ENCODE assay signal across 16 cellular contexts in genomic region chr1:197637406-197637805, GRCh38.
DNase-seq lines count a peak whose midpoint lies in the region; ATAC-seq and TF ChIP-seq lines count a peak whose summit lies in the region.
"Had no signal": no experiment of that assay in that cellular context is flagged by ENCODE, and none has a peak within 500 bp of the region (broad histone marks: within the 10 kb centered on the region; RNA-seq: fewer than 3 reads in every experiment).

No MANE protein-coding gene starts in this region.

- H3K36me3 Mint-ChIP-seq in brain (peaks cover 11% of the 10 kb centered on the region), T-cell (peaks cover 52% of the 10 kb centered on the region)

- H4K20me1 ChIP-seq in OCI-LY3 (ENCODE audit: insufficient read depth, low read length), result peaks cover 11% of the 10 kb centered on the region
- H4K20me1 ChIP-seq: BLaER1 treated with 17β-estradiol and CSF1 and Interleukin-3, amounts not matched to agents 10 nM and 100 nM had no signal

- peak overlapping the region; percentile 9; the same call in 1 of the 2 replicates for H3K4me2 ChIP-seq in OCI-LY3 (ENCODE audit: low read length)
- H3K4me2 ChIP-seq: BLaER1 treated with 17β-estradiol and CSF1 and Interleukin-3, amounts not matched to agents 10 nM and 100 nM had no signal

- 73 to 78% (median 77%) methylated on average over 3 of the region's 3 CpGs for WGBS in spleen, 5 donors
- 68 to 86% methylated on average over 3 of the region's 3 CpGs for WGBS in gastroesophageal sphincter (ENCODE audit: low coverage in 1 of 2), 2 donors
- 21 to 34% (median 27%) methylated on average over 3 of the region's 3 CpGs for WGBS in ovary, 3 donors

- H3K27ac ChIP-seq in OCI-LY3 (ENCODE audit: low read length) (peak overlapping the region; percentile 31; the same call in 1 of the 2 replicates), left ventricle myocardium inferior (replicated peaks) (peak overlapping the region; percentile 66), spleen (peak overlapping the region; percentile 1 to 79 (median 64)), gastroesophageal sphincter (no peak overlapping the region), ovary (peak overlapping the region in 1 of 2 donors; percentile 16)
- H3K27ac ChIP-seq: BLaER1 treated with 17β-estradiol and CSF1 and Interleukin-3, amounts not matched to agents 10 nM and 100 nM; SJSA1 had no signal

- H3K36me3 ChIP-seq in OCI-LY3 (replicated peaks; ENCODE audit: low read depth, low read length) (peaks cover 26% of the 10 kb centered on the region), left ventricle myocardium inferior (peaks cover 28% of the 10 kb centered on the region), spleen (peaks cover 0 to 38% (median 5%) of the 10 kb centered on the region in 6 donors), gastroesophageal sphincter (peaks cover 0 to 39% of the 10 kb centered on the region in 2 donors), ovary (no peaks in the 10 kb centered on the region)
- H3K36me3 ChIP-seq: BLaER1 treated with 17β-estradiol and CSF1 and Interleukin-3, amounts not matched to agents 10 nM and 100 nM; SJSA1 had no signal

- TF ChIP-seq POLR2A in spleen (IDR thresholded peaks at IDR 0.05), result no peak
- no peak for TF ChIP-seq POLR2A in gastroesophageal sphincter (IDR thresholded peaks at IDR 0.05)
- TF ChIP-seq POLR2A in ovary (IDR thresholded peaks at IDR 0.05), result no peak

- peaks cover 15% of the 10 kb centered on the region for H3K4me1 Mint-ChIP-seq in brain
- H3K4me1 Mint-ChIP-seq in T-cell, result peaks cover 0 to 5% (median 4%) of the 10 kb centered on the region in 3 donors

- TF ChIP-seq EP300 in gastroesophageal sphincter (IDR thresholded peaks at IDR 0.05) (no peak), ovary (IDR thresholded peaks at IDR 0.05) (no peak)

- no peak overlapping the region for H2AFZ ChIP-seq in OCI-LY3 (ENCODE audit: low read depth, low read length)

- H3K27me3 Mint-ChIP-seq in brain, result peaks cover 2% of the 10 kb centered on the region
- H3K27me3 Mint-ChIP-seq in T-cell, result no peaks in the 10 kb centered on the region

- intact Hi-C loops in left ventricle myocardium inferior (cut with micrococcal nuclease), result no loop called here
- intact Hi-C loops in spleen (cut with DNase I; ENCODE audit: low total_unique reads), result no loop called here
- intact Hi-C loops in ovary (cut with DNase I), result no loop called here

- TF ChIP-seq CTCF in OCI-LY3 (IDR thresholded peaks at IDR 0.05; ENCODE audit: low read depth, low read length), result no peak
- no peak for TF ChIP-seq CTCF in brain (conservative IDR thresholded peaks at IDR 0.05)
- TF ChIP-seq CTCF in left ventricle myocardium inferior (IDR thresholded peaks at IDR 0.05; ENCODE audit: borderline replicate concordance), result no peak
- no peak for TF ChIP-seq CTCF in spleen (IDR thresholded peaks at IDR 0.05 in 8 of 11, conservative IDR thresholded peaks at IDR 0.05 in 3 of 11)
- TF ChIP-seq CTCF in gastroesophageal sphincter (IDR thresholded peaks at IDR 0.05), result no peak
- no peak for TF ChIP-seq CTCF in ovary (IDR thresholded peaks at IDR 0.05)

- peaks cover 25% of the 10 kb centered on the region for H3K4me1 ChIP-seq in OCI-LY3 (ENCODE audit: low read length)
- H3K4me1 ChIP-seq in left ventricle myocardium inferior, result peaks cover 12% of the 10 kb centered on the region
- no peaks in the 10 kb centered on the region for H3K4me1 ChIP-seq in spleen
- H3K4me1 ChIP-seq in gastroesophageal sphincter, result no peaks in the 10 kb centered on the region
- peaks cover 2% of the 10 kb centered on the region for H3K4me1 ChIP-seq in ovary (ENCODE audit: insufficient read depth)
- H3K4me1 ChIP-seq: SJSA1 had no signal

- no peaks in the 10 kb centered on the region for H3K79me2 ChIP-seq in OCI-LY3 (ENCODE audit: low read length)

- DNase-seq in left ventricle myocardium inferior (no peak), spleen (no peak), ovary (no peak), T-cell (no peak)
- DNase-seq: DMS 273 treated with DMSO at 0.1 percent for 48 hours, EL, GOT3, HFFc6, NCI-H1048, NCI-H187 had no signal

- H3K9me3 Mint-ChIP-seq in brain (no peaks in the 10 kb centered on the region), T-cell (peaks cover 0 to 2% (median 0%) of the 10 kb centered on the region in 3 donors)
- H3K9me3 Mint-ChIP-seq: HFFc6 had no signal

- ATAC-seq in gastroesophageal sphincter (no peak), T-cell (replicated peaks in 1 of 4) (no peak)
- ATAC-seq: K562 had no signal

- H3K27me3 ChIP-seq in OCI-LY3 (ENCODE audit: low read depth, low read length) (no peaks in the 10 kb centered on the region), left ventricle myocardium inferior (ENCODE audit: low read depth) (no peaks in the 10 kb centered on the region), spleen (replicated peaks in 1 of 7) (no peaks in the 10 kb centered on the region), gastroesophageal sphincter (no peaks in the 10 kb centered on the region), ovary (no peaks in the 10 kb centered on the region)
- H3K27me3 ChIP-seq: BLaER1 treated with 17β-estradiol and CSF1 and Interleukin-3, amounts not matched to agents 10 nM and 100 nM; SJSA1 had no signal

- H3K4me3 ChIP-seq in OCI-LY3 (ENCODE audit: low read length) (no peak overlapping the region), left ventricle myocardium inferior (peak overlapping the region; percentile 18), spleen (no peak overlapping the region), gastroesophageal sphincter (no peak overlapping the region), ovary (no peak overlapping the region)
- H3K4me3 ChIP-seq: BLaER1 treated with 17β-estradiol and CSF1 and Interleukin-3, amounts not matched to agents 10 nM and 100 nM; K562; SJSA1 had no signal

- H3K27ac Mint-ChIP-seq in brain, result peak overlapping the region in 3 of 5 experiments; percentile 5 to 74 (median 65)
- H3K27ac Mint-ChIP-seq in T-cell, result no peak overlapping the region
- H3K27ac Mint-ChIP-seq: HFFc6 had no signal

- no peaks in the 10 kb centered on the region for H3K9me3 ChIP-seq in OCI-LY3 (ENCODE audit: insufficient read depth, low read length)
- H3K9me3 ChIP-seq in left ventricle myocardium inferior (replicated peaks), result peaks cover 15% of the 10 kb centered on the region
- H3K9me3 ChIP-seq in spleen, result peaks cover 0 to 12% (median 0%) of the 10 kb centered on the region in 8 donors
- no peaks in the 10 kb centered on the region for H3K9me3 ChIP-seq in gastroesophageal sphincter
- H3K9me3 ChIP-seq in ovary, result no peaks in the 10 kb centered on the region
- H3K9me3 ChIP-seq: SJSA1 had no signal

- CTCF ChIA-PET in T-cell (lab: Charles Lee), result no interaction called here

- H3K4me3 Mint-ChIP-seq in brain (no peak overlapping the region), T-cell (no peak overlapping the region)
- H3K4me3 Mint-ChIP-seq: HFFc6 had no signal

- POLR2A ChIA-PET in T-cell (lab: Charles Lee), result no interaction called here

- H3K9ac ChIP-seq in OCI-LY3 (ENCODE audit: low read length), result no peak overlapping the region
- H3K9ac ChIP-seq: BLaER1 treated with 17β-estradiol and CSF1 and Interleukin-3, amounts not matched to agents 10 nM and 100 nM had no signal

Comparison
In these comparisons a context has a peak if more than half of its experiments do, and no peak if none do; other contexts are left out.
1. H3K27ac ChIP-seq: peak in OCI-LY3 (single experiment), left ventricle myocardium inferior (single experiment) and spleen (8 of 8); none in gastroesophageal sphincter (0 of 4).
2. H3K27ac Mint-ChIP-seq: peak in brain (3 of 5); none in T-cell (0 of 2).